Comparison of ENCODE assay signal across 8 cellular contexts in genomic region chr14:22555573-22556011, GRCh38. TPM values are rescaled to one million over a fixed set of nuclear protein-coding genes. Genes with fewer than 3 reads are reported as not detected.
A peak's percentile ranks its signal among the peaks of the same experiment; 100 is the strongest.
DNase-seq lines count a peak whose midpoint lies in the region; ATAC-seq and TF ChIP-seq lines count a peak whose summit lies in the region.

No MANE protein-coding gene starts in this region.

- no peak for TF ChIP-seq POLR2A in spleen (IDR thresholded peaks at IDR 0.05)

- H3K27ac Mint-ChIP-seq in activated naive CD4-positive, alpha-beta T cell treated with anti-CD3 and anti-CD28 coated beads for 36 hours, result peak overlapping the region; percentile 97
- no peak overlapping the region for H3K27ac Mint-ChIP-seq in type B pancreatic cell

- H3K4me3 ChIP-seq in spleen (peak overlapping the region in 1 of 8 donors; percentile 66), psoas muscle (no peak overlapping the region)

- intact Hi-C loops in activated naive CD4-positive, alpha-beta T cell treated with anti-CD3 and anti-CD28 coated beads for 36 hours (cut with micrococcal nuclease), result loop anchor here (1.0 to 10.0 kb wide), 27 partner anchors 18 to 1101 kb away; partner anchors contain the start of genes CDH24, CHD8, DAD1 and LRP10
- intact Hi-C loops in spleen (cut with DNase I; ENCODE audit: low total_unique reads) (loop anchor here (10.0 kb wide), 1 partner anchor 171 kb away; no protein-coding TSS in a partner anchor), psoas muscle (cut with DNase I) (loop anchor here (5.0 kb wide), 7 partner anchors 97 to 502 kb away; partner anchors contain the start of genes AJUBA (in 1 of the 2), CDH24 (in 1 of the 2) and SLC7A7 (in 1 of the 2))

- 32 to 56% (median 50%) methylated on average over 2 of the region's 2 CpGs for WGBS in spleen, 5 donors
- WGBS in psoas muscle, 3 donors, result 79 to 93% (median 85%) methylated on average over 2 of the region's 2 CpGs

- peaks cover 40% of the 10 kb centered on the region for H3K36me3 Mint-ChIP-seq in activated naive CD4-positive, alpha-beta T cell treated with anti-CD3 and anti-CD28 coated beads for 36 hours (ENCODE audit: low read depth)
- H3K36me3 Mint-ChIP-seq in type B pancreatic cell, result no peaks in the 10 kb centered on the region

- ATAC-seq in GM21528 (IDR thresholded peaks at IDR 0.05; ENCODE audit: low FRiP score, unreplicated experiment) (peak; percentile 5), psoas muscle (no peak)

- H3K4me1 Mint-ChIP-seq in activated naive CD4-positive, alpha-beta T cell treated with anti-CD3 and anti-CD28 coated beads for 36 hours (ENCODE audit: low read depth), result peaks cover 86% of the 10 kb centered on the region
- H3K4me1 Mint-ChIP-seq in type B pancreatic cell (ENCODE audit: unreplicated experiment), result peaks cover 43% of the 10 kb centered on the region

- H3K9me3 ChIP-seq in spleen (no peaks in the 10 kb centered on the region), psoas muscle (no peaks in the 10 kb centered on the region)

- H3K27ac ChIP-seq in spleen (peak overlapping the region; percentile 64 to 96 (median 90)), psoas muscle (no peak overlapping the region)

- no peaks in the 10 kb centered on the region for H3K27me3 ChIP-seq in spleen (replicated peaks in 1 of 7)
- no peaks in the 10 kb centered on the region for H3K27me3 ChIP-seq in psoas muscle (ENCODE audit: insufficient read depth in 3 of 3, low read length in 2 of 3)

- no peaks in the 10 kb centered on the region for H3K9me3 Mint-ChIP-seq in activated naive CD4-positive, alpha-beta T cell treated with anti-CD3 and anti-CD28 coated beads for 36 hours
- H3K9me3 Mint-ChIP-seq in type B pancreatic cell, result no peaks in the 10 kb centered on the region

- H3K4me1 ChIP-seq in spleen, result peaks cover 26 to 100% (median 92%) of the 10 kb centered on the region in 6 donors
- peaks cover 6% of the 10 kb centered on the region for H3K4me1 ChIP-seq in psoas muscle

- H3K4me3 Mint-ChIP-seq in activated naive CD4-positive, alpha-beta T cell treated with anti-CD3 and anti-CD28 coated beads for 36 hours, result peak overlapping the region; percentile 74
- no peak overlapping the region for H3K4me3 Mint-ChIP-seq in type B pancreatic cell

- TF ChIP-seq CTCF in spleen (IDR thresholded peaks at IDR 0.05 in 8 of 11, conservative IDR thresholded peaks at IDR 0.05 in 3 of 11) (no peak), psoas muscle (IDR thresholded peaks at IDR 0.05) (no peak), type B pancreatic cell (conservative IDR thresholded peaks at IDR 0.05) (no peak)

- peaks cover 0 to 13% (median 0%) of the 10 kb centered on the region in 6 donors for H3K36me3 ChIP-seq in spleen
- no peaks in the 10 kb centered on the region for H3K36me3 ChIP-seq in psoas muscle (ENCODE audit: insufficient read depth in 1 of 2, low read depth in 1 of 2)

- DNase-seq in LHCN-M2 (ENCODE audit: low read depth) (peak; percentile 32), spleen (no peak), SW 1271 (lab: John Stamatoyannopoulos, UW) (no peak), psoas muscle (no peak), type B pancreatic cell (ENCODE audit: extremely low spot score, unreplicated experiment) (no peak), NCI-H2227 treated with DMSO at 0.1 percent for 48 hours (lab: John Stamatoyannopoulos, UW) (no peak)
- DNase-seq in activated naive CD4-positive, alpha-beta T cell treated with anti-CD3 and anti-CD28 coated beads for 36 hours, result peak; percentile 93

- H3K27me3 Mint-ChIP-seq in activated naive CD4-positive, alpha-beta T cell treated with anti-CD3 and anti-CD28 coated beads for 36 hours (ENCODE audit: low read depth), result no peaks in the 10 kb centered on the region
- H3K27me3 Mint-ChIP-seq in type B pancreatic cell, result peaks cover 9% of the 10 kb centered on the region

- CTCF ChIA-PET in activated naive CD4-positive, alpha-beta T cell treated with anti-CD3 and anti-CD28 coated beads for 36 hours (lab: Charles Lee), result interaction anchor here (0.7 to 3.5 kb wide), 33 partner anchors 10 to 832 kb away, joined by 3 to 123 read pairs (median 5); partner anchors contain the start of genes ABHD4 and DAD1

RNA-seq across cellular contexts. Expression of gene DAD1, which starts 33.4 kb away (rescaled TPM):
- total RNA-seq in LHCN-M2 (2014; rRNA removed), result 284 and 290 TPM in 2 replicates
- 462 TPM for polyA plus RNA-seq in LHCN-M2 (2012)
- 100 to 1,000 TPM; 219 to 226 TPM for total RNA-seq in activated naive CD4-positive, alpha-beta T cell treated with anti-CD3 and anti-CD28 coated beads for 36 hours
- total RNA-seq in spleen, result 100 to 1,000 TPM; 107 to 176 (median 123) TPM
- polyA plus RNA-seq in spleen, result 100 to 1,000 TPM; 102 to 165 (median 147) TPM
- 100 to 1,000 TPM in 3 of 4 donors, 10 to 100 TPM in 1; 77.8 to 118 (median 106) TPM for total RNA-seq in psoas muscle
- polyA plus RNA-seq in psoas muscle, result 100 to 1,000 TPM; 201 to 277 (median 262) TPM
- total RNA-seq in type B pancreatic cell (ENCODE audit: low replicate concordance), result 191 and 228 TPM in 2 replicates

RNA-seq across cellular contexts. Expression of gene ABHD4, which starts 42.5 kb away (rescaled TPM):
- total RNA-seq in LHCN-M2 (2014; rRNA removed) (6.5 and 9.8 TPM in 2 replicates), spleen (10 to 100 TPM; 12.0 to 32.8 (median 24.9) TPM), psoas muscle (10 to 100 TPM; 15.6 to 37.2 (median 25.4) TPM), type B pancreatic cell (ENCODE audit: low replicate concordance) (34.1 and 71.0 TPM in 2 replicates)
- 51.0 TPM for polyA plus RNA-seq in LHCN-M2 (2012)
- 10 to 100 TPM; 11.1 to 11.9 TPM for total RNA-seq in activated naive CD4-positive, alpha-beta T cell treated with anti-CD3 and anti-CD28 coated beads for 36 hours
- polyA plus RNA-seq in spleen (1 to 10 TPM; 7.2 to 8.6 (median 7.9) TPM), psoas muscle (10 to 100 TPM in 2 of 3 donors, 1 to 10 TPM in 1; 6.1 to 64.0 (median 26.4) TPM)

Comparison
In these comparisons a context has a peak if more than half of its experiments do, and no peak if none do; other contexts are left out.
1. DNase-seq: peak in LHCN-M2 (single experiment) and activated naive CD4-positive, alpha-beta T cell treated with anti-CD3 and anti-CD28 coated beads for 36 hours (single experiment); none in spleen (single experiment), SW 1271 (0 of 2), psoas muscle (0 of 2), type B pancreatic cell (single experiment) and NCI-H2227 treated with DMSO at 0.1 percent for 48 hours (single experiment).